ENCODE assay signal across 9 cellular contexts in genomic region chrX:58025979-58026378, GRCh38.
DNase-seq lines count a peak whose midpoint lies in the region; ATAC-seq and TF ChIP-seq lines count a peak whose summit lies in the region.
"Had no signal": no experiment of that assay in that cellular context is flagged by ENCODE, and none has a peak within 500 bp of the region (broad histone marks: within the 10 kb centered on the region; RNA-seq: fewer than 3 reads in every experiment).

No MANE protein-coding gene starts in this region.

- TF ChIP-seq CTCF in A673 (conservative IDR thresholded peaks at IDR 0.05; ENCODE audit: low read depth, low read length), result peak; percentile 73

- H3K9me3 ChIP-seq in A673 (ENCODE audit: low read depth, low read length, poor library complexity, severe bottlenecking), result no peaks in the 10 kb centered on the region

- H3K4me1 ChIP-seq in A673 (ENCODE audit: insufficient read depth, low read length, poor library complexity, severe bottlenecking), result no peaks in the 10 kb centered on the region

- intact Hi-C loops in A673 (cut with micrococcal nuclease; ENCODE audit: unreplicated experiment), result loop anchor here (2.0 to 10.0 kb wide), 4 partner anchors 139 to 1221 kb away; no protein-coding TSS in a partner anchor

- DNase-seq in A673 (ENCODE audit: low spot score) (peak; percentile 52), G401 (ENCODE audit: low spot score) (peak; percentile 57), LoVo (ENCODE audit: low spot score) (peak; percentile 6), T-helper 1 cell (peak in 3 of 5 donors; percentile 5 to 33 (median 11)), erythroblast (lab: John Stamatoyannopoulos, UW) (peak; percentile 4 to 16), renal cortical epithelial cell (ENCODE audit: low read depth) (peak; percentile 0)

- no peak overlapping the region for H3K27ac ChIP-seq in A673 (ENCODE audit: low read depth, low read length, poor library complexity, severe bottlenecking)

- CTCF ChIA-PET in A673 (lab: Charles Lee), result interaction anchor here (1.0 kb wide), 1 partner anchor 204 kb away, joined by 3 read pairs; no protein-coding TSS in a partner anchor

- BruUV-seq in A673 (replicated peaks; lab: Mats Ljungman, UMichigan), result no TSS peak

- no peaks in the 10 kb centered on the region for H3K27me3 ChIP-seq in A673 (replicated peaks; ENCODE audit: insufficient read depth, low read depth, low read length, poor library complexity)

- no peak for TF ChIP-seq POLR2A in erythroblast (IDR thresholded peaks at IDR 0.05; ENCODE audit: low read length)

- H3K36me3 ChIP-seq in A673 (ENCODE audit: insufficient read depth, low read length, poor library complexity, severe bottlenecking), result no peaks in the 10 kb centered on the region

- POLR2A ChIA-PET in A673 (lab: Charles Lee; ENCODE audit: low non-redundant PET), result no interaction called here

- no peak overlapping the region for H3K4me3 ChIP-seq in A673 (ENCODE audit: low read depth, low read length, poor library complexity, severe bottlenecking)

- ATAC-seq in GM18873 (IDR thresholded peaks at IDR 0.05; ENCODE audit: low FRiP score, unreplicated experiment), result no peak
- no peak for ATAC-seq in HG03045 (IDR thresholded peaks at IDR 0.05; ENCODE audit: unreplicated experiment)
- ATAC-seq: stimulated activated naive CD8-positive, alpha-beta T cell treated with anti-CD3 and anti-CD28 coated beads, Interleukin-15, amount 100 ng/mL, for 72 hours had no signal

- in situ Hi-C loops in G401 (cut with HindIII; ENCODE audit: low sequenced_read_pairs), result no loop called here

Comparison
In these comparisons a context has a peak if more than half of its experiments do, and no peak if none do; other contexts are left out.
1. DNase-seq: peak in every context shown above with its lines; median percentile 57 in G401; 52 in A673; 11 in T-helper 1 cell; 10 in erythroblast; 6 in LoVo; 0 in renal cortical epithelial cell.